Comparison of ENCODE assay signal across 1 cellular context in genomic region chr7:137579913-137580640, GRCh38.
TF ChIP-seq lines count a peak whose summit lies in the region.

No MANE protein-coding gene starts in this region.

TF ChIP-seq in GM23338, 12 proteins besides CTCF, POLR2A, EP300 and RAD21 (continued from another document):
- TF ChIP-seq ZNF462 (CRISPR knock-in tag; IDR thresholded peaks at IDR 0.05) (no peak), CREB1 (CRISPR knock-in tag; IDR thresholded peaks at IDR 0.05; ENCODE audit: low read depth) (no peak)
